ENCODE assay signal across 1 cellular context in genomic region chr7:112147752-112148435, GRCh38.
TF ChIP-seq lines count a peak whose summit lies in the region.

No MANE protein-coding gene starts in this region.

TF ChIP-seq in HEK293, 187 proteins besides CTCF, POLR2A, EP300 and RAD21 (continued from another document):
- TF ChIP-seq ZNF398 (tag by site-specific recombination; IDR thresholded peaks at IDR 0.05) (peak; percentile 46; the same call in 1 of the 2 replicates), ZNF76 (tag by site-specific recombination; IDR thresholded peaks at IDR 0.05; ENCODE audit: borderline replicate concordance, low read depth) (no peak), ZNF664 (tag by site-specific recombination; IDR thresholded peaks at IDR 0.05) (peak; percentile 61; the same call in 1 of the 2 replicates), ZNF366 (tag by site-specific recombination; conservative IDR thresholded peaks at IDR 0.05) (0 out of 2 replicates have a peak, but pooled peaks have one; percentile 25), GLI4 (tag by site-specific recombination; IDR thresholded peaks at IDR 0.05) (no peak), ZNF37A (tag by site-specific recombination; IDR thresholded peaks at IDR 0.05) (no peak), MZF1 (tag by site-specific recombination; IDR thresholded peaks at IDR 0.05; ENCODE audit: borderline replicate concordance) (no peak), PRDM10 (tag by site-specific recombination; IDR thresholded peaks at IDR 0.05) (peak; percentile 98), ZNF585B (tag by site-specific recombination; IDR thresholded peaks at IDR 0.05) (no peak), HOXC10 (CRISPR knock-in tag; IDR thresholded peaks at IDR 0.05) (no peak), ZNF362 (tag by site-specific recombination; IDR thresholded peaks at IDR 0.05) (peak; percentile 12; the same call in 1 of the 2 replicates), ZNF169 (tag by site-specific recombination; IDR thresholded peaks at IDR 0.05) (no peak), ZNF146 (tag by site-specific recombination; IDR thresholded peaks at IDR 0.05) (no peak), KLF8 (tag by site-specific recombination; IDR thresholded peaks at IDR 0.05) (no peak), ZNF639 (tag by site-specific recombination; IDR thresholded peaks at IDR 0.05) (no peak), ZNF223 (tag by site-specific recombination; IDR thresholded peaks at IDR 0.05) (no peak), ZNF433 (tag by site-specific recombination; IDR thresholded peaks at IDR 0.05; ENCODE audit: low read depth) (no peak), PRDM4 (tag by site-specific recombination; IDR thresholded peaks at IDR 0.05) (no peak), PBX3 (CRISPR knock-in tag; IDR thresholded peaks at IDR 0.05) (no peak), ZNF707 (tag by site-specific recombination; IDR thresholded peaks at IDR 0.05) (no peak), ZNF341 (tag by site-specific recombination; IDR thresholded peaks at IDR 0.05; ENCODE audit: low read depth) (peak; percentile 93)
